1 cellular context compared by ENCODE assay signal in genomic region chr17:10612957-10613744, GRCh38.
TF ChIP-seq lines count a peak whose summit lies in the region.

No MANE protein-coding gene starts in this region.

TF ChIP-seq in IMR-90, 13 proteins besides CTCF, POLR2A, EP300 and RAD21 (continued from another document):
- peak; percentile 56; the same call in 1 of the 2 replicates for TF ChIP-seq CEBPB (IDR thresholded peaks at IDR 0.05; ENCODE audit: low read depth, low read length)
